In genomic region chr3:198061119-198062067, GRCh38 we compare ENCODE assay signal across 1 cellular context.
A peak's percentile ranks its signal among the peaks of the same experiment; 100 is the strongest.
TF ChIP-seq lines count a peak whose summit lies in the region.

No MANE protein-coding gene starts in this region.

TF ChIP-seq in K562, 482 proteins besides CTCF, POLR2A, EP300 and RAD21 (continued from another document):
- no peak for TF ChIP-seq SFPQ (IDR thresholded peaks at IDR 0.05; ENCODE audit: low read depth, low read length)
- no peak for TF ChIP-seq GMEB1 (CRISPR knock-in tag; IDR thresholded peaks at IDR 0.05)
- no peak for TF ChIP-seq RERE (CRISPR knock-in tag; IDR thresholded peaks at IDR 0.05; ENCODE audit: borderline replicate concordance)
- no peak for TF ChIP-seq HES1 (IDR thresholded peaks at IDR 0.05; ENCODE audit: low read depth)
- no peak for TF ChIP-seq NRF1 (conservative IDR thresholded peaks at IDR 0.05 in 1 of 2, IDR thresholded peaks at IDR 0.05 in 1 of 2)
- TF ChIP-seq KDM1A (IDR thresholded peaks at IDR 0.05) = 0 out of 4 replicates have a peak, but pooled peaks of 1 of the 2 experiments have one; percentile 8
- no peak for TF ChIP-seq AFF1 (IDR thresholded peaks at IDR 0.05; ENCODE audit: low read depth in 1 of 2, partially characterized antibody in 2 of 2)
- TF ChIP-seq IRF2 (CRISPR knock-in tag; IDR thresholded peaks at IDR 0.05) = no peak
- TF ChIP-seq KAT2B (IDR thresholded peaks at IDR 0.05; ENCODE audit: low read depth, low read length) = no peak
- no peak for TF ChIP-seq MECOM (CRISPR knock-in tag; IDR thresholded peaks at IDR 0.05)
- TF ChIP-seq ZNF586 (CRISPR knock-in tag; conservative IDR thresholded peaks at IDR 0.05) = no peak
- peak; percentile 73 for TF ChIP-seq HMBOX1 (IDR thresholded peaks at IDR 0.05)
- TF ChIP-seq MCM3 (IDR thresholded peaks at IDR 0.05) = no peak
- no peak for TF ChIP-seq TAF1 (IDR thresholded peaks at IDR 0.05; ENCODE audit: control insufficient read depth, extremely low read depth, insufficient read depth, low read length, severe bottlenecking)
- TF ChIP-seq TFAP4 (CRISPR knock-in tag; IDR thresholded peaks at IDR 0.05; ENCODE audit: borderline replicate concordance) = no peak
- TF ChIP-seq ZNF449 (CRISPR knock-in tag; IDR thresholded peaks at IDR 0.05) = no peak
- peak in 1 of 2 experiments; percentile 38; a peak in 1 of 4 replicates for TF ChIP-seq FOXA3 (CRISPR knock-in tag; conservative IDR thresholded peaks at IDR 0.05 in 1 of 2, IDR thresholded peaks at IDR 0.05 in 1 of 2)
- TF ChIP-seq ZSCAN29 (IDR thresholded peaks at IDR 0.05) = no peak
- no peak for TF ChIP-seq HDAC2 (IDR thresholded peaks at IDR 0.05)
- TF ChIP-seq POLR2G (IDR thresholded peaks at IDR 0.05; ENCODE audit: low read depth, low read length) = no peak
- no peak for TF ChIP-seq ZFP91 (CRISPR knock-in tag; IDR thresholded peaks at IDR 0.05)
- no peak for TF ChIP-seq EP400 (IDR thresholded peaks at IDR 0.05)
- no peak for TF ChIP-seq YBX1 (IDR thresholded peaks at IDR 0.05)
- no peak for TF ChIP-seq GATAD2B (IDR thresholded peaks at IDR 0.05; ENCODE audit: borderline replicate concordance)
- no peak for TF ChIP-seq PML (IDR thresholded peaks at IDR 0.05; ENCODE audit: low read length)
- no peak for TF ChIP-seq IFI16 (CRISPR knock-in tag; IDR thresholded peaks at IDR 0.05)
- no peak for TF ChIP-seq L3MBTL2 (IDR thresholded peaks at IDR 0.05)
- TF ChIP-seq ARNT (IDR thresholded peaks at IDR 0.05) = no peak
- TF ChIP-seq HCFC1 (IDR thresholded peaks at IDR 0.05; ENCODE audit: low read depth, low read length) = no peak
- TF ChIP-seq CCAR2 (IDR thresholded peaks at IDR 0.05; ENCODE audit: low read depth, low read length) = no peak
- TF ChIP-seq ZNF75A (CRISPR knock-in tag; IDR thresholded peaks at IDR 0.05) = no peak
- TF ChIP-seq CBFA2T2 (conservative IDR thresholded peaks at IDR 0.05) = 0 out of 2 replicates have a peak, but pooled peaks have one; percentile 33
- TF ChIP-seq RBM22 (IDR thresholded peaks at IDR 0.05; ENCODE audit: low read depth, low read length, poor library complexity, severe bottlenecking) = no peak
- no peak for TF ChIP-seq ZNF785 (CRISPR knock-in tag; IDR thresholded peaks at IDR 0.05)
